27 cellular contexts compared by ENCODE assay signal in genomic region chr10:79585870-79586527, GRCh38. TPM values are rescaled to one million over a fixed set of nuclear protein-coding genes. Genes with fewer than 3 reads are reported as not detected.
"Had no signal": no experiment of that assay in that cellular context is flagged by ENCODE, and none has a peak within 500 bp of the region (broad histone marks: within the 10 kb centered on the region; RNA-seq: fewer than 3 reads in every experiment).

No MANE protein-coding gene starts in this region.

- H3K4me3 ChIP-seq: dorsolateral prefrontal cortex, gastrocnemius medialis, heart right ventricle, spleen, tibial artery had no signal

- H3K36me3 ChIP-seq: gastrocnemius medialis, heart right ventricle, neutrophil, spleen, tibial artery had no signal

- DNase-seq: cortex of kidney; dorsolateral prefrontal cortex; effector CD8-positive, alpha-beta T cell; gastrocnemius medialis; heart right ventricle; hypothalamus; islet precursor cell; naive thymus-derived CD4-positive, alpha-beta T cell; nephron progenitor cell; spleen; stimulated activated CD4-positive, alpha-beta T cell treated with anti-CD3 and anti-CD28 coated beads, Interleukin-15, amount 100 ng/mL, for 24 hours; stimulated activated CD4-positive, alpha-beta T cell treated with anti-CD3 and anti-CD28 coated beads, Interleukin-1b, Interleukin-23, amount 100 ng/mL, for 48 hours; stimulated activated CD4-positive, alpha-beta T cell treated with anti-CD3 and anti-CD28 coated beads, Interleukin-4, amount 100 ng/mL, for 24 hours; tibial artery had no signal

- H3K27me3 ChIP-seq: gastrocnemius medialis, neutrophil, tibial artery had no signal

- H3K9me3 ChIP-seq: gastrocnemius medialis, heart right ventricle, neutrophil, spleen had no signal

- ATAC-seq: gastrocnemius medialis; heart right ventricle; left lobe of liver; naive thymus-derived CD4-positive, alpha-beta T cell; sciatic nerve; stimulated activated memory B cell treated with anti-CD40 and anti-IgM and Interleukin-4, amounts not matched to agents 10 μg/mL and 1 μg/mL and 100 μg/mL, for 72 hours had no signal

- H3K4me1 ChIP-seq: gastrocnemius medialis, heart right ventricle, spleen, tibial artery had no signal

- H3K27ac ChIP-seq: dorsolateral prefrontal cortex, gastrocnemius medialis, heart right ventricle, neutrophil, spleen, tibial artery had no signal

RNA-seq across cellular contexts. Expression of gene SFTPA1, which starts 24.7 kb away (rescaled TPM):
- total RNA-seq: chondrocyte; fibroblast of lung; gastrocnemius medialis; lung microvascular endothelial cell; mesenteric fat pad; mononuclear cell; naive thymus-derived CD4-positive, alpha-beta T cell; osteoblast; pulmonary artery endothelial cell; skeletal muscle tissue; temporal lobe had no signal
- polyA plus RNA-seq: fibroblast of lung; naive thymus-derived CD4-positive, alpha-beta T cell had no signal

RNA-seq across cellular contexts. Expression of gene SFTPA2, which starts 25.8 kb away (rescaled TPM):
- total RNA-seq: chondrocyte; fibroblast of lung; gastrocnemius medialis; lung microvascular endothelial cell; mesenteric fat pad; mononuclear cell; naive thymus-derived CD4-positive, alpha-beta T cell; osteoblast; pulmonary artery endothelial cell had no signal
- polyA plus RNA-seq: fibroblast of lung; naive thymus-derived CD4-positive, alpha-beta T cell had no signal
